In genomic region chr14:63672417-63673180, GRCh38 we compare ENCODE assay signal across 13 cellular contexts. TPM values are rescaled to one million over a fixed set of nuclear protein-coding genes. Genes with fewer than 3 reads are reported as not detected.
DNase-seq lines count a peak whose midpoint lies in the region; ATAC-seq and TF ChIP-seq lines count a peak whose summit lies in the region.
"Had no signal": no experiment of that assay in that cellular context is flagged by ENCODE, and none has a peak within 500 bp of the region (broad histone marks: within the 10 kb centered on the region; RNA-seq: fewer than 3 reads in every experiment).

No MANE protein-coding gene starts in this region.

- no peak overlapping the region for H3K4me3 Mint-ChIP-seq in nephron
- no peak overlapping the region for H3K4me3 Mint-ChIP-seq in endothelial cell (ENCODE audit: unreplicated experiment)
- H3K4me3 Mint-ChIP-seq: naive thymus-derived CD4-positive, alpha-beta T cell had no signal

- peak; percentile 36 for DNase-seq in DMS53 (lab: John Stamatoyannopoulos, UW)
- DNase-seq in DMS53 treated with DMSO at 0.1 percent for 48 hours (lab: John Stamatoyannopoulos, UW; ENCODE audit: unreplicated experiment), result no peak
- DNase-seq in NCI-H82 (lab: John Stamatoyannopoulos, UW), result peak; percentile 85
- DNase-seq in NCI-H146 (lab: John Stamatoyannopoulos, UW), result no peak
- no peak for DNase-seq in endothelial cell (ENCODE audit: low spot score)
- DNase-seq: hippocampal formation; naive thymus-derived CD4-positive, alpha-beta T cell; SHP77 treated with DMSO at 0.1 percent for 48 hours; stimulated activated CD4-positive, alpha-beta T cell treated with anti-CD3 and anti-CD28 coated beads, Interleukin-2, amount 100 ng/mL, for 48 hours; tibial artery had no signal

- H3K27ac Mint-ChIP-seq in nephron (peak overlapping the region; percentile 37 to 86 (median 74)), endothelial cell (ENCODE audit: unreplicated experiment) (no peak overlapping the region)

- H3K9me3 Mint-ChIP-seq in nephron (no peaks in the 10 kb centered on the region), endothelial cell (ENCODE audit: unreplicated experiment) (no peaks in the 10 kb centered on the region)
- H3K9me3 Mint-ChIP-seq: naive thymus-derived CD4-positive, alpha-beta T cell had no signal

- peaks cover 11% of the 10 kb centered on the region for H3K4me1 Mint-ChIP-seq in nephron
- H3K4me1 Mint-ChIP-seq in endothelial cell (ENCODE audit: unreplicated experiment), result no peaks in the 10 kb centered on the region

- TF ChIP-seq CTCF in nephron (IDR thresholded peaks at IDR 0.05; ENCODE audit: unreplicated experiment in 3 of 3) (no peak), endothelial cell (IDR thresholded peaks at IDR 0.05; ENCODE audit: unreplicated experiment) (no peak)

- H3K36me3 Mint-ChIP-seq in nephron (ENCODE audit: low read depth) (peaks cover 8% of the 10 kb centered on the region), endothelial cell (ENCODE audit: low read depth, unreplicated experiment) (no peaks in the 10 kb centered on the region)

- ATAC-seq in HG02678 (IDR thresholded peaks at IDR 0.05; ENCODE audit: unreplicated experiment), result peak; percentile 72
- ATAC-seq in GM18519 (IDR thresholded peaks at IDR 0.05; ENCODE audit: low FRiP score, unreplicated experiment), result no peak
- ATAC-seq: naive thymus-derived CD4-positive, alpha-beta T cell had no signal

- H3K27me3 Mint-ChIP-seq in nephron (ENCODE audit: low read depth) (no peaks in the 10 kb centered on the region), endothelial cell (ENCODE audit: unreplicated experiment) (no peaks in the 10 kb centered on the region)
- H3K27me3 Mint-ChIP-seq: naive thymus-derived CD4-positive, alpha-beta T cell had no signal

RNA-seq across cellular contexts. Expression of gene WDR89, which starts 30.9 kb away (rescaled TPM):
- total RNA-seq in endothelial cell (ENCODE audit: unreplicated experiment), result 15.3 TPM

RNA-seq across cellular contexts. Expression of gene SGPP1, which starts 55.3 kb away (rescaled TPM):
- 7.9 TPM for total RNA-seq in endothelial cell (ENCODE audit: unreplicated experiment)

Comparison
In these comparisons a context has a peak if more than half of its experiments do, and no peak if none do; other contexts are left out.
1. DNase-seq: peak in DMS53 (single experiment) and NCI-H82 (single experiment); none in DMS53 treated with DMSO at 0.1 percent for 48 hours (single experiment), NCI-H146 (single experiment) and endothelial cell (single experiment).